ENCODE assay signal across 9 cellular contexts in genomic region chr1:31705080-31705866, GRCh38. TPM values are rescaled to one million over a fixed set of nuclear protein-coding genes. Genes with fewer than 3 reads are reported as not detected.
DNase-seq lines count a peak whose midpoint lies in the region; ATAC-seq and TF ChIP-seq lines count a peak whose summit lies in the region.
"Had no signal": no experiment of that assay in that cellular context is flagged by ENCODE, and none has a peak within 500 bp of the region (broad histone marks: within the 10 kb centered on the region; RNA-seq: fewer than 3 reads in every experiment).

No MANE protein-coding gene starts in this region.

- no peaks in the 10 kb centered on the region for H4K20me1 ChIP-seq in OCI-LY7 (ENCODE audit: insufficient read depth, low read length)

- no peak overlapping the region for H3K4me3 ChIP-seq in OCI-LY7 (ENCODE audit: low read depth, low read length, poor library complexity, severe bottlenecking)
- peak overlapping the region in 8 of 12 donors; percentile 12 to 63 (median 54) for H3K4me3 ChIP-seq in heart left ventricle
- peak overlapping the region in 3 of 4 donors; percentile 45 to 59 (median 56) for H3K4me3 ChIP-seq in sigmoid colon

- intact Hi-C loops in OCI-LY7 (cut with micrococcal nuclease; ENCODE audit: unreplicated experiment), result loop anchor here (5.0 kb wide), 1 partner anchor 43 kb away; no protein-coding TSS in a partner anchor
- intact Hi-C loops in heart left ventricle (cut with DNase I), result loop anchor here in 1 of 10 donors (5.0 kb wide), 1 partner anchor 38 kb away; no protein-coding TSS in a partner anchor
- intact Hi-C loops in sigmoid colon (cut with DNase I), result loop anchor here (1.0 kb wide), 1 partner anchor 42 kb away; no protein-coding TSS in a partner anchor

- ATAC-seq in heart left ventricle, result peak in 2 of 4 donors; percentile 19 to 23
- no peak for ATAC-seq in HG02973 (IDR thresholded peaks at IDR 0.05; ENCODE audit: unreplicated experiment)
- ATAC-seq in HG02623 (IDR thresholded peaks at IDR 0.05; ENCODE audit: unreplicated experiment), result no peak
- ATAC-seq in HG03139 (IDR thresholded peaks at IDR 0.05; ENCODE audit: unreplicated experiment), result no peak

- H3K27me3 ChIP-seq in heart left ventricle (peaks cover 0 to 23% (median 0%) of the 10 kb centered on the region in 9 donors), sigmoid colon (no peaks in the 10 kb centered on the region)

- no peak overlapping the region for H2AFZ ChIP-seq in OCI-LY7 (ENCODE audit: low read length)

- POLR2A ChIA-PET in OCI-LY7 (lab: Charles Lee), result no interaction called here

- CTCF ChIA-PET in OCI-LY7 (lab: Charles Lee; ENCODE audit: unreplicated experiment), result no interaction called here

- H3K36me3 ChIP-seq in ES-I3 (ENCODE audit: insufficient read depth, low read length) (no peaks in the 10 kb centered on the region), OCI-LY7 (ENCODE audit: insufficient read depth, low read length) (no peaks in the 10 kb centered on the region), heart left ventricle (no peaks in the 10 kb centered on the region), sigmoid colon (no peaks in the 10 kb centered on the region)

- no peak for TF ChIP-seq EP300 in sigmoid colon (IDR thresholded peaks at IDR 0.05)

- no peak for TF ChIP-seq POLR2A in heart left ventricle (IDR thresholded peaks at IDR 0.05)
- no peak for TF ChIP-seq POLR2A in sigmoid colon (IDR thresholded peaks at IDR 0.05)

- no peaks in the 10 kb centered on the region for H3K79me2 ChIP-seq in OCI-LY7 (ENCODE audit: insufficient read depth, low read depth, low read length)

- peak; percentile 51; the same call in 1 of the 2 replicates for TF ChIP-seq CTCF in OCI-LY7 (conservative IDR thresholded peaks at IDR 0.05; ENCODE audit: low read length)
- TF ChIP-seq CTCF in heart left ventricle (IDR thresholded peaks at IDR 0.05), result peak in 4 of 12 donors; percentile 9 to 31 (median 20)
- peak; percentile 9 to 54 (median 33) for TF ChIP-seq CTCF in sigmoid colon (IDR thresholded peaks at IDR 0.05)

- no peak overlapping the region for H3K4me2 ChIP-seq in OCI-LY7 (ENCODE audit: low read length)

- 52 to 62% (median 59%) methylated on average over 23 of the region's 23 CpGs for WGBS in heart left ventricle, 4 donors
- 20 to 24% methylated on average over 23 of the region's 23 CpGs for WGBS in sigmoid colon, 2 donors

- H3K27ac ChIP-seq in OCI-LY7 (ENCODE audit: low read depth, low read length, poor library complexity, severe bottlenecking), result no peak overlapping the region
- H3K27ac ChIP-seq in heart left ventricle, result peak overlapping the region in 11 of 12 donors; percentile 26 to 88 (median 75)
- peak overlapping the region; percentile 82 to 92 (median 90) for H3K27ac ChIP-seq in sigmoid colon

- peaks cover 31% of the 10 kb centered on the region for H3K4me1 ChIP-seq in ES-I3 (ENCODE audit: insufficient read depth, low read length)
- H3K4me1 ChIP-seq in OCI-LY7 (ENCODE audit: insufficient read depth, low read length, poor library complexity, severe bottlenecking), result no peaks in the 10 kb centered on the region
- peaks cover 5 to 56% (median 35%) of the 10 kb centered on the region in 12 donors for H3K4me1 ChIP-seq in heart left ventricle
- peaks cover 0 to 55% (median 53%) of the 10 kb centered on the region in 4 donors for H3K4me1 ChIP-seq in sigmoid colon

- H3K9me3 ChIP-seq in ES-I3 (ENCODE audit: control insufficient read depth, insufficient read depth, low read length), result no peaks in the 10 kb centered on the region
- no peaks in the 10 kb centered on the region for H3K9me3 ChIP-seq in OCI-LY7 (ENCODE audit: low read length)
- H3K9me3 ChIP-seq in heart left ventricle, result no peaks in the 10 kb centered on the region
- no peaks in the 10 kb centered on the region for H3K9me3 ChIP-seq in sigmoid colon

- BruUV-seq in OCI-LY7 (replicated peaks; lab: Mats Ljungman, UMichigan), result no TSS peak

- peak; percentile 36 for DNase-seq in OCI-LY7 (ENCODE audit: low spot score)
- peak; percentile 23 for DNase-seq in activated effector memory CD4-positive, alpha-beta T cell treated with Interleukin-2 at 50 U/mL for 16 hours
- DNase-seq in heart left ventricle, result peak; percentile 42 to 77 (median 56)
- DNase-seq in sigmoid colon, result peak; percentile 90

- H3K9ac ChIP-seq in ES-I3 (ENCODE audit: low read depth, low read length), result peak overlapping the region; percentile 34; the same call in 1 of the 2 replicates

- H3K9me2 ChIP-seq in OCI-LY7 (ENCODE audit: insufficient read depth, low read length), result no peaks in the 10 kb centered on the region

RNA-seq across cellular contexts. Expression of gene COL16A1, which starts 1.5 kb away (rescaled TPM):
- total RNA-seq in OCI-LY7 (2014; rRNA removed; shearing (Covaris generic)), result not detected in 2 replicates
- not detected in 2 replicates for total RNA-seq in OCI-LY7 (2022)
- 10 to 100 TPM; 10.1 to 24.1 (median 13.1) TPM for total RNA-seq in heart left ventricle
- polyA plus RNA-seq in heart left ventricle, result 10 to 100 TPM in 1 of 2 donors, 1 to 10 TPM in 1; 7.5 to 15.8 TPM
- total RNA-seq in sigmoid colon, result 100 to 1,000 TPM in 2 of 4 donors, 10 to 100 TPM in 2; 43.1 to 271 (median 98.8) TPM
- polyA plus RNA-seq in sigmoid colon, result 10 to 100 TPM in 1 of 3 donors, 1 to 10 TPM in 2; 4.6 to 23.4 (median 4.8) TPM
- total RNA-seq: T-helper 2 cell treated with Interferon-gamma antibody and Interleukin-4, amounts not matched to agents 100 ng/mL and 5 ng/mL, for 36 hours had no signal

RNA-seq across cellular contexts. Expression of gene ADGRB2, which starts 58.9 kb away (rescaled TPM):
- total RNA-seq in OCI-LY7 (2014; rRNA removed; shearing (Covaris generic)), result 4.0 and 4.1 TPM in 2 replicates
- 11.4 and 11.5 TPM in 2 replicates for total RNA-seq in OCI-LY7 (2022)
- total RNA-seq in heart left ventricle, result 10 to 100 TPM in 4 of 9 donors, 1 to 10 TPM in 5; 4.7 to 18.5 (median 9.6) TPM
- 10 to 100 TPM in 1 of 2 donors, 1 to 10 TPM in 1; 1.1 to 11.5 TPM for polyA plus RNA-seq in heart left ventricle
- total RNA-seq in sigmoid colon, result 1 to 10 TPM; 1.4 to 3.9 (median 1.5) TPM
- polyA plus RNA-seq in sigmoid colon, result 1 to 10 TPM in 1 of 3 donors, not detected in 2; 1.3 TPM

Comparison
In these comparisons a context has a peak if more than half of its experiments do, and no peak if none do; other contexts are left out.
1. DNase-seq: peak in every context shown above with its lines; median percentile 90 in sigmoid colon; 56 in heart left ventricle; 36 in OCI-LY7; 23 in activated effector memory CD4-positive, alpha-beta T cell treated with Interleukin-2 at 50 U/mL for 16 hours.
2. RNA of gene COL16A1, which starts 1.5 kb away (total RNA-seq): 43.1 to 271 TPM in sigmoid colon and 10.1 to 24.1 TPM in heart left ventricle; not detected in OCI-LY7; every median in the first group is over 4 times any median in the second.